15 cellular contexts compared by ENCODE assay signal in the genomic region with DNA sequence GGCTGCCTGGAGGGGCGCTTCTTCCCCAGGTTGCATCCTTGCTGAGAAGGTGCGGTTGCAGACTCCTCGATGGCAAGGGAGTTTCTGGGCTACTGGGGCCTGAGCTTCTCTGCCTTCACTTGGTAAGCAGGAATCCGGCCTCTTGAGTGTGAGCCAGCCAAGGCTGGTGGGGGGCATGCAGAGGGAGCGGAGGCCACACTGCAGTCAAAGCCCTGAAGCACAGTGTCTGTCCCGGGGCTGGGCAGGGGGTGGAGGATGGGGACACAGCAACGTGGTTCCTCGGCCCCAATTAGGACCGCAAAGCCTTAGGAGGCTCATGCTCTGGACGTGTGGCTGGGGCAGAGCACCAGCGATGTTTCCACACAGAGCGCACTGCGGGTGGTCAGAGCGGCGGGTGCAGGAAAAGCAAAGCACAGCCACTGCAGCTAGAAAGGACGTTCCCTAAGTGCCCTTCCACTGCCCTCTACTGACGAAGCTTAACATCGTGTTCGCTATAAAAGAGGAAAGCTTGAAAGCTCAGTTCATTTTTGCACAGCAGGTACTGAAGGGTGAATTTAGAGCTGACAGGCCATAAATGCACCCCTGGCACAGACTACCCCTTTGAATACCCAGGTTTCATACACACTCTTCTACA.
DNase-seq lines count a peak whose midpoint lies in the region; ATAC-seq and TF ChIP-seq lines count a peak whose summit lies in the region.
"Had no signal": no experiment of that assay in that cellular context is flagged by ENCODE, and none has a peak within 500 bp of the region (broad histone marks: within the 10 kb centered on the region; RNA-seq: fewer than 3 reads in every experiment).

No MANE protein-coding gene starts in this region.

- no peaks in the 10 kb centered on the region for H3K4me1 Mint-ChIP-seq in activated CD4-positive, alpha-beta T cell treated with anti-CD3 and anti-CD28 coated beads for 36 hours

- POLR2A ChIA-PET in PC-3 (lab: Charles Lee; ENCODE audit: unreplicated experiment): no interaction called here
- POLR2A ChIA-PET in activated CD4-positive, alpha-beta T cell treated with anti-CD3 and anti-CD28 coated beads for 36 hours (lab: Charles Lee): interaction anchor here (0.5 kb wide), 1 partner anchor 615 kb away, joined by 4 read pairs; no protein-coding TSS in a partner anchor

- intact Hi-C loops in PC-3 (cut with micrococcal nuclease): no loop called here
- intact Hi-C loops in activated CD4-positive, alpha-beta T cell treated with anti-CD3 and anti-CD28 coated beads for 36 hours (cut with DNase I, micrococcal nuclease): no loop called here

- no peak overlapping the region for H3K4me2 ChIP-seq in PC-3 (ENCODE audit: low read length)

- H3K36me3 ChIP-seq in PC-3 (ENCODE audit: low read depth, low read length): no peaks in the 10 kb centered on the region

- ATAC-seq in PC-3 (no peak), GM19397 (IDR thresholded peaks at IDR 0.05; ENCODE audit: unreplicated experiment) (no peak)
- no peak for ATAC-seq in activated CD4-positive, alpha-beta T cell treated with anti-CD3 and anti-CD28 coated beads for 36 hours
- ATAC-seq: left cardiac atrium had no signal

- H3K27me3 ChIP-seq in PC-3 (ENCODE audit: low read length): peaks cover 90% of the 10 kb centered on the region

- CTCF ChIA-PET in PC-3 (lab: Charles Lee): no interaction called here
- CTCF ChIA-PET in activated CD4-positive, alpha-beta T cell treated with anti-CD3 and anti-CD28 coated beads for 36 hours (lab: Charles Lee): interaction anchor here (0.6 kb wide), 1 partner anchor 62 kb away, joined by 3 read pairs; no protein-coding TSS in a partner anchor

- H3K9me3 ChIP-seq in PC-3 (ENCODE audit: low read length): no peaks in the 10 kb centered on the region

- H3K36me3 Mint-ChIP-seq in activated CD4-positive, alpha-beta T cell treated with anti-CD3 and anti-CD28 coated beads for 36 hours (ENCODE audit: low read depth): no peaks in the 10 kb centered on the region

- H2AFZ ChIP-seq in PC-3 (ENCODE audit: low read length): no peak overlapping the region

- DNase-seq in ELF-1 (ENCODE audit: low read depth, low spot score) (peak; percentile 57), HuH-7 (ENCODE audit: low spot score) (peak; percentile 62), PC-3 (peak; percentile 33), iPS-NIHi11 (ENCODE audit: low spot score) (peak; percentile 30), kidney glomerular epithelial cell (lab: John Stamatoyannopoulos, UW) (no peak)
- no peak for DNase-seq in activated CD4-positive, alpha-beta T cell treated with anti-CD3 and anti-CD28 coated beads, Interleukin-2, amount 50 U/mL, for 48 hours
- DNase-seq in activated CD4-positive, alpha-beta T cell treated with anti-CD3 and anti-CD28 coated beads for 36 hours: no peak
- DNase-seq: activated T-cell treated with anti-CD3 and anti-CD28 coated beads, Interleukin-2, amount 50 U/mL, for 48 hours; GDM1; left cardiac atrium; NCI-H345; nucleus accumbens; stimulated activated CD4-positive, alpha-beta T cell treated with anti-CD3 and anti-CD28 coated beads, Interleukin-2, amount 100 ng/mL, for 24 hours had no signal

- peaks cover 14% of the 10 kb centered on the region for H3K27me3 Mint-ChIP-seq in activated CD4-positive, alpha-beta T cell treated with anti-CD3 and anti-CD28 coated beads for 36 hours

- H3K9me2 ChIP-seq in PC-3 (replicated peaks; ENCODE audit: low read length): no peaks in the 10 kb centered on the region

- H3K27ac ChIP-seq in PC-3 (ENCODE audit: low read length): no peak overlapping the region

- peak; percentile 56 for TF ChIP-seq CTCF in PC-3 (conservative IDR thresholded peaks at IDR 0.05; ENCODE audit: low read depth, low read length)

- H3K9me3 Mint-ChIP-seq in activated CD4-positive, alpha-beta T cell treated with anti-CD3 and anti-CD28 coated beads for 36 hours (ENCODE audit: low read depth): peaks cover 1% of the 10 kb centered on the region
- H3K9me3 Mint-ChIP-seq: T-helper 2 cell treated with Interferon-gamma antibody and Interleukin-4, amounts not matched to agents 5 μg/mL and 100 μg/mL, for 36 hours had no signal

- H3K27ac Mint-ChIP-seq in activated CD4-positive, alpha-beta T cell treated with anti-CD3 and anti-CD28 coated beads for 36 hours: no peak overlapping the region
- H3K27ac Mint-ChIP-seq: T-helper 2 cell treated with Interferon-gamma antibody and Interleukin-4, amounts not matched to agents 5 μg/mL and 100 μg/mL, for 36 hours had no signal

- no peak overlapping the region for H3K9ac ChIP-seq in PC-3 (ENCODE audit: low read length)

- H3K4me3 Mint-ChIP-seq in activated CD4-positive, alpha-beta T cell treated with anti-CD3 and anti-CD28 coated beads for 36 hours: no peak overlapping the region
- H3K4me3 Mint-ChIP-seq: T-helper 2 cell treated with Interferon-gamma antibody and Interleukin-4, amounts not matched to agents 5 μg/mL and 100 μg/mL, for 36 hours had no signal

- H3K4me3 ChIP-seq in PC-3 (ENCODE audit: low read length): no peak overlapping the region

- BruUV-seq in PC-3 (replicated peaks; lab: Mats Ljungman, UMichigan): no TSS peak

- no peaks in the 10 kb centered on the region for H3K4me1 ChIP-seq in PC-3 (ENCODE audit: insufficient read depth, low read length)

- no peaks in the 10 kb centered on the region for H3K79me2 ChIP-seq in PC-3 (ENCODE audit: low read length)

- H4K20me1 ChIP-seq in PC-3 (ENCODE audit: low read length): no peaks in the 10 kb centered on the region

- H3F3A ChIP-seq in PC-3 (ENCODE audit: low read length, unreplicated experiment): no peaks in the 10 kb centered on the region

Comparison
In these comparisons a context has a peak if more than half of its experiments do, and no peak if none do; other contexts are left out.
1. DNase-seq: peak in ELF-1 (single experiment), HuH-7 (single experiment), PC-3 (single experiment) and iPS-NIHi11 (single experiment); none in activated CD4-positive, alpha-beta T cell treated with anti-CD3 and anti-CD28 coated beads, Interleukin-2, amount 50 U/mL, for 48 hours (0 of 2), activated CD4-positive, alpha-beta T cell treated with anti-CD3 and anti-CD28 coated beads for 36 hours (single experiment) and kidney glomerular epithelial cell (single experiment).